In the genomic region with DNA sequence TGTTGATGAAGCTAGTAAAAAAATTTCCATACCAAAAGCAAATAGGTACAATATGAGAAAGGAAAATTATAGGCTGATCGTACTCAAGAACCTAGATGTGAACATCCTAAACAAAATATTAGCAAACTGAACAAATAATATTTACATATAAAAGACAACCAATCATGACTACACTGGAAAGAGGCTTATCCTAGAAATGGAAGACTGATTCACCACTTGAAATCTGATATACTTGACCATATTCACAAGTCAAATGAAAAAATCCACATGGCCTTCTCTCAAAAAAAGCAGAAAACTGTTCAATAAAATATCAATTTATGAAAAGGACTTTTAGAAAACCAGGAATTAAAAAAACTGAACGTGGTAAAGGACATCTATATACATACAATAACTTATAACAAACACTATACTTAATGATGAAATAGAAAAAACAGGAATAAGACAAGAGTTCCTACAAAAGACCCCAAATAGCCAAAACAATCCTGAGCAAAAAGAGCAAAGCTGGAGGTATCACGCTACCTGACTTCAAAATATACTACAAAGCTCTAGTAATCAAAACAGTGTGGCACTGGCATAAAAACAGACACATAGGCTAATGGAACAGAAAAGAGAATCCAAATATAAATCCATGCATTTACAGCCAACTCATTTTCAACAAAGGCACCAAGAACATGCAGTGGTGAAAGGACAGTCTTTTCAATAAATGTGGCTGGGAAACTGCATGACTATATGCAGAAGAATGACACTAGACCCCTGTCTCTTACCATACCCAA, we compare ENCODE assay signal across 27 cellular contexts. TPM values are rescaled to one million over a fixed set of nuclear protein-coding genes. Genes with fewer than 3 reads are reported as not detected.
"Had no signal": no experiment of that assay in that cellular context is flagged by ENCODE, and none has a peak within 500 bp of the region (broad histone marks: within the 10 kb centered on the region; RNA-seq: fewer than 3 reads in every experiment).

No MANE protein-coding gene starts in this region.

- H3K4me3 ChIP-seq: adrenal gland, breast epithelium had no signal

- H3K27ac ChIP-seq: adrenal gland, breast epithelium, KMS-11, WERI-Rb-1 had no signal

- H3K36me3 Mint-ChIP-seq: activated naive CD8-positive, alpha-beta T cell treated with anti-CD3 and anti-CD28 coated beads, Interleukin-2, amount 10 ng/mL, durations not matched to agents 7 days and 5 days had no signal

- DNase-seq: activated CD4-positive, alpha-beta T cell treated with anti-CD3 and anti-CD28 coated beads for 48 hours; activated CD4-positive, alpha-beta T cell treated with anti-CD3 and anti-CD28 coated beads, Interleukin-2, amount 50 U/mL, for 4 hours; activated CD8-positive, alpha-beta memory T cell treated with anti-CD3 and anti-CD28 coated beads, Interleukin-2, amount 50 U/mL, for 48 hours; activated CD8-positive, alpha-beta T cell treated with anti-CD3 and anti-CD28 coated beads, Interleukin-2, amount 10 ng/mL, durations not matched to agents 7 days and 5 days; activated naive CD4-positive, alpha-beta T cell treated with anti-CD3 and anti-CD28 coated beads, Interleukin-2, amount 50 U/mL, for 16 hours; activated naive CD8-positive, alpha-beta T cell treated with anti-CD3 and anti-CD28 coated beads, Interleukin-2, amount 10 ng/mL, durations not matched to agents 7 days and 5 days; activated T-cell treated with anti-CD3 and anti-CD28 coated beads, Interleukin-2, amount 50 U/mL, for 1 hour; adrenal gland; anterior cingulate cortex; caudate nucleus; MM.1S; NCI-H1105; NCI-H1436; NCI-H1694 treated with DMSO at 0.1 percent for 48 hours; NCI-H2029 treated with DMSO at 0.1 percent for 48 hours; NCI-H345; NCI-H510A treated with DMSO at 0.1 percent for 48 hours; NCI-H69; SIG-M5; T-helper 1 cell; WERI-Rb-1 had no signal

- H3K36me3 ChIP-seq: adrenal gland, breast epithelium, WERI-Rb-1 had no signal

- ATAC-seq: activated CD4-positive, CD25-positive, alpha-beta regulatory T cell treated with anti-CD3 and anti-CD28 coated beads, Interleukin-2, amount 50 U/mL, for 24 hours; activated CD8-positive, alpha-beta T cell treated with anti-CD3 and anti-CD28 coated beads, Interleukin-2, amount 10 ng/mL, durations not matched to agents 7 days and 5 days had no signal

- H3K27ac Mint-ChIP-seq: activated CD8-positive, alpha-beta T cell treated with anti-CD3 and anti-CD28 coated beads, Interleukin-2, amount 10 ng/mL, durations not matched to agents 7 days and 5 days; activated naive CD8-positive, alpha-beta T cell treated with anti-CD3 and anti-CD28 coated beads, Interleukin-2, amount 10 ng/mL, durations not matched to agents 7 days and 5 days had no signal

- H3K4me1 Mint-ChIP-seq: activated naive CD8-positive, alpha-beta T cell treated with anti-CD3 and anti-CD28 coated beads, Interleukin-2, amount 10 ng/mL, durations not matched to agents 7 days and 5 days had no signal

- H3K4me1 ChIP-seq: adrenal gland, breast epithelium had no signal

- H3K27me3 ChIP-seq: breast epithelium had no signal

- H3K9me3 ChIP-seq: adrenal gland had no signal

- H3K9ac ChIP-seq: KMS-11 had no signal

- H3K4me2 ChIP-seq: KMS-11 had no signal

- H3K4me3 Mint-ChIP-seq: activated CD8-positive, alpha-beta T cell treated with anti-CD3 and anti-CD28 coated beads, Interleukin-2, amount 10 ng/mL, durations not matched to agents 7 days and 5 days; activated naive CD8-positive, alpha-beta T cell treated with anti-CD3 and anti-CD28 coated beads, Interleukin-2, amount 10 ng/mL, durations not matched to agents 7 days and 5 days had no signal

RNA-seq across cellular contexts. Expression of a gene that starts 29.2 kb away (rescaled TPM):
- total RNA-seq: activated CD8-positive, alpha-beta T cell treated with anti-CD3 and anti-CD28 coated beads, Interleukin-2, amount 10 ng/mL, durations not matched to agents 7 days and 5 days; activated naive CD8-positive, alpha-beta T cell treated with anti-CD3 and anti-CD28 coated beads, Interleukin-2, amount 10 ng/mL, durations not matched to agents 7 days and 5 days; cerebellum; T-helper 2 cell treated with Interferon-gamma antibody and Interleukin-4, amounts not matched to agents 100 ng/mL and 5 ng/mL, for 36 hours had no signal

RNA-seq across cellular contexts. Expression of a gene that starts 49.8 kb away (rescaled TPM):
- total RNA-seq: activated CD8-positive, alpha-beta T cell treated with anti-CD3 and anti-CD28 coated beads, Interleukin-2, amount 10 ng/mL, durations not matched to agents 7 days and 5 days; activated naive CD8-positive, alpha-beta T cell treated with anti-CD3 and anti-CD28 coated beads, Interleukin-2, amount 10 ng/mL, durations not matched to agents 7 days and 5 days; RPMI7951; T-helper 2 cell treated with Interferon-gamma antibody and Interleukin-4, amounts not matched to agents 100 ng/mL and 5 ng/mL, for 36 hours had no signal
